7 cellular contexts compared by ENCODE assay signal in genomic region chr7:57529931-57530330, GRCh38.
"Had no signal": no experiment of that assay in that cellular context is flagged by ENCODE, and none has a peak within 500 bp of the region (broad histone marks: within the 10 kb centered on the region; RNA-seq: fewer than 3 reads in every experiment).

No MANE protein-coding gene starts in this region.

- H3K27ac ChIP-seq: HL-60, KMS-11 had no signal

- H3K4me3 ChIP-seq: K562 had no signal

- DNase-seq: IMR-90, KBM-7, KG1 had no signal

- ATAC-seq: HepG2, K562 had no signal

- H3K9ac ChIP-seq: KMS-11 had no signal

- H3K4me2 ChIP-seq: KMS-11 had no signal
